Comparison of ENCODE assay signal across 22 cellular contexts in the genomic region with DNA sequence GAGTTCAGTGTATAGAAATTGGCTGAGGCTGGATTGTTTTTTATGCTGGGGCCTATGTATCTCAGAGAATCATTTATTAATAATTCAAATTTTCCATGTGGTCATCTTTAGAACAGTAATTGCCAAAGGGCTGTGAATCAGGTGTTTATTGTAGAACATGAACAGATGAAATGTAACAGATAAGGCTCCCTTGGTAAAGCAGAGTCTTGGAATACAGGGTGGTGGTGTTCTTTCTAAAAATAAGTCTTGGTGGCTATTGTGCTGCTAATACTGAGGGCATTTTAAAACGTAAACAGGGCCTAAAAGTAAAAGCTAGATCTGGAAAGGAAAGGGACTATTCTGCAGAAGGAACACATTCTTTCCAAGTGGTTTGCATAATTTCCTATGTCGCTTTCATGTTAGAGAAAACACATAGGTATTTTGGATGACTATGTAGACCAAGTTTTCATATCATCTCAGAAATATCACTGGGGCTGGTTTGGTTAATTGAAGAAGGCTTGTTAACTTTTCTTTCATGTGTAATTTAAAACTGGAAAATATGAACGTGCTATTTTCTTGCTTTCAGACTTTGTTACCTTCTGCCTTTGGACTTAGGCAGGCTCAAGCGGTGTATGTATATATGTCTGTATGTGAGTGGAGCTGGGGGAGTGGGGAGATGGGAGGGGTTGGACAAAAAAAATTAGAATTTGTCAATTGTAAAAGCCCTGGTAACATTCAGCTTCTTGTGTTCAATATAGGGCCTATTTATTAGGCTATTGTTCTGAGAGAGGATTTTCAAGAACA.
DNase-seq lines count a peak whose midpoint lies in the region; ATAC-seq and TF ChIP-seq lines count a peak whose summit lies in the region.
"Had no signal": no experiment of that assay in that cellular context is flagged by ENCODE, and none has a peak within 500 bp of the region (broad histone marks: within the 10 kb centered on the region; RNA-seq: fewer than 3 reads in every experiment).

No MANE protein-coding gene starts in this region.

- no peak for ATAC-seq in left cardiac atrium
- no peak for ATAC-seq in upper lobe of left lung (ENCODE audit: low FRiP score in 2 of 2)
- ATAC-seq: K562, sciatic nerve, SK-N-SH treated with all-trans-retinoic acid at 6 μM for 48 hours had no signal

- H3K27ac ChIP-seq in left ventricle myocardium inferior (replicated peaks) = peak overlapping the region; percentile 64
- peak overlapping the region; percentile 77 for H3K27ac ChIP-seq in hepatocyte
- peak overlapping the region; percentile 21 to 35 (median 26) for H3K27ac ChIP-seq in upper lobe of left lung
- H3K27ac ChIP-seq: parathyroid adenoma had no signal

- peak overlapping the region; percentile 82 for H3K27ac Mint-ChIP-seq in activated CD4-positive, alpha-beta T cell treated with anti-CD3 and anti-CD28 coated beads, Interleukin-2, amount 10 ng/mL, durations not matched to agents 24 days and 14 days
- H3K27ac Mint-ChIP-seq: type B pancreatic cell had no signal

- no peaks in the 10 kb centered on the region for H3K27me3 ChIP-seq in left ventricle myocardium inferior (ENCODE audit: low read depth)
- no peaks in the 10 kb centered on the region for H3K27me3 ChIP-seq in hepatocyte
- H3K27me3 ChIP-seq in upper lobe of left lung = no peaks in the 10 kb centered on the region

- H3K4me2 ChIP-seq in hepatocyte = no peak overlapping the region

- no peak for TF ChIP-seq POLR2A in upper lobe of left lung (IDR thresholded peaks at IDR 0.05)

- peak overlapping the region; percentile 19 for H3K4me3 Mint-ChIP-seq in activated CD4-positive, alpha-beta T cell treated with anti-CD3 and anti-CD28 coated beads, Interleukin-2, amount 10 ng/mL, durations not matched to agents 24 days and 14 days
- H3K4me3 Mint-ChIP-seq: type B pancreatic cell had no signal

- H3K9me3 Mint-ChIP-seq in activated CD4-positive, alpha-beta T cell treated with anti-CD3 and anti-CD28 coated beads, Interleukin-2, amount 10 ng/mL, durations not matched to agents 24 days and 14 days = peaks cover 4% of the 10 kb centered on the region
- H3K9me3 Mint-ChIP-seq: type B pancreatic cell had no signal

- DNase-seq in activated CD4-positive, alpha-beta T cell treated with anti-CD3 and anti-CD28 coated beads, Interleukin-2, amount 10 ng/mL, durations not matched to agents 24 days and 14 days = no peak
- DNase-seq in activated CD4-positive, alpha-beta T cell treated with anti-CD3 and anti-CD28 coated beads, Interleukin-2, amount 50 U/mL, for 48 hours = no peak
- DNase-seq in left ventricle myocardium inferior (no peak), left cardiac atrium (no peak), hepatocyte (ENCODE audit: low spot score) (no peak), upper lobe of left lung (no peak), COLO668 (lab: John Stamatoyannopoulos, UW; ENCODE audit: unreplicated experiment) (no peak), NCI-H748 (lab: John Stamatoyannopoulos, UW; ENCODE audit: unreplicated experiment) (no peak)
- DNase-seq: activated CD4-positive, alpha-beta T cell treated with anti-CD3 and anti-CD28 coated beads, Interleukin-2, amount 50 U/mL, for 1 hour; AML-193; DMS79; effector CD8-positive, alpha-beta T cell; GF-D8; GOT3; NCI-H1105 treated with DMSO at 0.1 percent for 48 hours; NCI-H2029; NCI-H748 treated with DMSO at 0.1 percent for 48 hours had no signal

- intact Hi-C loops in activated CD4-positive, alpha-beta T cell treated with anti-CD3 and anti-CD28 coated beads, Interleukin-2, amount 10 ng/mL, durations not matched to agents 24 days and 14 days (cut with micrococcal nuclease) = loop anchor here (1.0 to 2.0 kb wide), 2 partner anchors 24 to 82 kb away; no protein-coding TSS in a partner anchor
- intact Hi-C loops in left ventricle myocardium inferior (cut with micrococcal nuclease) (no loop called here), left cardiac atrium (cut with DNase I) (no loop called here)

- H3K27me3 Mint-ChIP-seq in activated CD4-positive, alpha-beta T cell treated with anti-CD3 and anti-CD28 coated beads, Interleukin-2, amount 10 ng/mL, durations not matched to agents 24 days and 14 days = no peaks in the 10 kb centered on the region
- H3K27me3 Mint-ChIP-seq: type B pancreatic cell had no signal

- peaks cover 16% of the 10 kb centered on the region for H3K4me1 Mint-ChIP-seq in activated CD4-positive, alpha-beta T cell treated with anti-CD3 and anti-CD28 coated beads, Interleukin-2, amount 10 ng/mL, durations not matched to agents 24 days and 14 days

- H3K4me3 ChIP-seq in left ventricle myocardium inferior = no peak overlapping the region
- no peak overlapping the region for H3K4me3 ChIP-seq in hepatocyte
- no peak overlapping the region for H3K4me3 ChIP-seq in upper lobe of left lung
- H3K4me3 ChIP-seq: K562 had no signal

- H3K9me2 ChIP-seq in hepatocyte (replicated peaks; ENCODE audit: insufficient read depth) = no peaks in the 10 kb centered on the region

- peaks cover 55% of the 10 kb centered on the region for H3K4me1 ChIP-seq in left ventricle myocardium inferior
- peaks cover 35% of the 10 kb centered on the region for H3K4me1 ChIP-seq in hepatocyte (ENCODE audit: insufficient read depth)
- H3K4me1 ChIP-seq in upper lobe of left lung = peaks cover 7 to 23% (median 17%) of the 10 kb centered on the region in 4 donors

- H3K79me2 ChIP-seq in hepatocyte = no peaks in the 10 kb centered on the region
- H3K79me2 ChIP-seq: parathyroid adenoma had no signal

- H3K36me3 Mint-ChIP-seq in activated CD4-positive, alpha-beta T cell treated with anti-CD3 and anti-CD28 coated beads, Interleukin-2, amount 10 ng/mL, durations not matched to agents 24 days and 14 days (ENCODE audit: low read depth) = no peaks in the 10 kb centered on the region
- H3K36me3 Mint-ChIP-seq: type B pancreatic cell had no signal

- TF ChIP-seq CTCF in left ventricle myocardium inferior (IDR thresholded peaks at IDR 0.05; ENCODE audit: borderline replicate concordance) (no peak), hepatocyte (IDR thresholded peaks at IDR 0.05; ENCODE audit: poor library complexity) (no peak), upper lobe of left lung (IDR thresholded peaks at IDR 0.05) (no peak)

- H2AFZ ChIP-seq in hepatocyte = no peak overlapping the region
- H2AFZ ChIP-seq: parathyroid adenoma had no signal

- H3K36me3 ChIP-seq in left ventricle myocardium inferior (no peaks in the 10 kb centered on the region), hepatocyte (replicated peaks; ENCODE audit: insufficient read depth, low read depth) (no peaks in the 10 kb centered on the region), upper lobe of left lung (no peaks in the 10 kb centered on the region)

- no peaks in the 10 kb centered on the region for H3K9me3 ChIP-seq in left ventricle myocardium inferior (replicated peaks)
- H3K9me3 ChIP-seq in hepatocyte (ENCODE audit: low read depth) = no peaks in the 10 kb centered on the region
- no peaks in the 10 kb centered on the region for H3K9me3 ChIP-seq in upper lobe of left lung

- WGBS in hepatocyte (ENCODE audit: low lambda C conversion rate, missing lambda C conversion rate) = 87% methylated on average over 4 of the region's 4 CpGs
- 67 to 74% methylated on average over 4 of the region's 4 CpGs for WGBS in upper lobe of left lung, 2 donors

- TF ChIP-seq EP300 in upper lobe of left lung (IDR thresholded peaks at IDR 0.05) = peak in 1 of 4 donors; percentile 47

- H4K20me1 ChIP-seq in hepatocyte (ENCODE audit: insufficient read depth, poor library complexity, severe bottlenecking) = no peaks in the 10 kb centered on the region

Comparison
In these comparisons a context has a peak if more than half of its experiments do, and no peak if none do; other contexts are left out.
1. H3K27ac ChIP-seq: peak in every context shown above with its lines; median percentile 77 in hepatocyte; 64 in left ventricle myocardium inferior; 26 in upper lobe of left lung.